10 cellular contexts compared by ENCODE assay signal in the genomic region with DNA sequence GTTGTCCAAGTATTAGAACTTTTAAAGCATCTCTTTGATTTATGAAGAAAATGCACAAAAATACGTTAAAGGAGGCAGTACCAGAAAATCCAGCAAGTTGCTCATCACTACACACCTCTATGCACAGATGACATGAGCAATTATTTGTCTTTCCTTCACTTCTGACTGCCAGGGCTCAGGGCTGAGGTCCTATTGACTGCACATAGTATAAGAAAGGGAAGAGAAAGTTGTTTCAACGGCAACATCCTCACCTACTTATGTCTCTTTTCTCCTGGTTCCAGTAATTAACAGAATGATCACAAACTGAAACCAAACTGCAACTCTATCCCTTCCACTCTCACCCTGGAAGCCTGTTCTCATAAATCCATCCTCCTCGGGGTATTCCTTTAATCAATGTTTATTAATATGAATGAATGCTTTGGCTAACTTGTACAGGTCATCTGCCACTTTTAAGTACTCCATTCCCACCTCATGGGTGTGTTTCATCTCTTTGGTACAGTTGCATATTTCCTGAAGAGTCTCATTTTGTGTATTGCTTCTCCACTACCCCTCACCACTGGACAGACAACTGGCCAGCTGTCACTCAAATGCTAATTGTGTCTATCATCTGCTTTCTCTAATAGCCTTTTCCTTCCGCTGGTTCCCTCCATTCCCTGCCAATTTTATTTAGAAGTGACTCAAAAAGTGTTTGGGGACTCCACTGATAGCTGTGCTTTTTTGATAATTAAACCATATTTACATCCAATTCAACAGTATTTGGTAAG. TPM values are rescaled to one million over a fixed set of nuclear protein-coding genes. Genes with fewer than 3 reads are reported as not detected.
A peak's percentile ranks its signal among the peaks of the same experiment; 100 is the strongest.
DNase-seq lines count a peak whose midpoint lies in the region; ATAC-seq, FAIRE-seq and TF ChIP-seq lines count a peak whose summit lies in the region.
"Had no signal": no experiment of that assay in that cellular context is flagged by ENCODE, and none has a peak within 500 bp of the region (broad histone marks: within the 10 kb centered on the region; RNA-seq: fewer than 3 reads in every experiment).

No MANE protein-coding gene starts in this region.

- no peaks in the 10 kb centered on the region for H4K20me1 ChIP-seq in fibroblast of lung (ENCODE audit: control insufficient read depth, extremely low read depth, insufficient read depth, low read length)

- H3K4me1 ChIP-seq in CD4-positive, alpha-beta memory T cell (ENCODE audit: insufficient read depth, low read length): peaks cover 72% of the 10 kb centered on the region
- no peaks in the 10 kb centered on the region for H3K4me1 ChIP-seq in fibroblast of lung (ENCODE audit: control insufficient read depth, extremely low read depth, insufficient read depth, low read length)

- CTCF ChIA-PET in CD4-positive, alpha-beta memory T cell (lab: Charles Lee; ENCODE audit: partially characterized antibody): interaction anchor here (1.0 to 1.6 kb wide), 2 partner anchors 36 to 37 kb away, joined by 3 to 4 read pairs; no protein-coding TSS in a partner anchor

- intact Hi-C loops in CD4-positive, alpha-beta memory T cell (cut with micrococcal nuclease): loop anchor here (1.0 to 5.0 kb wide), 3 partner anchors 12 to 38 kb away; no protein-coding TSS in a partner anchor

- POLR2A ChIA-PET in CD4-positive, alpha-beta memory T cell (lab: Charles Lee; ENCODE audit: partially characterized antibody): interaction anchor here (0.8 to 6.9 kb wide), 2 partner anchors 13 to 21 kb away, joined by 3 to 47 read pairs; no protein-coding TSS in a partner anchor

- H3K9me3 Mint-ChIP-seq in CD4-positive, alpha-beta memory T cell: no peaks in the 10 kb centered on the region

- no peaks in the 10 kb centered on the region for H3K9me3 ChIP-seq in CD4-positive, alpha-beta memory T cell (ENCODE audit: control insufficient read depth in 1 of 2, low read length in 2 of 2)
- no peaks in the 10 kb centered on the region for H3K9me3 ChIP-seq in fibroblast of lung (ENCODE audit: control insufficient read depth, insufficient read depth, low read depth, low read length)
- H3K9me3 ChIP-seq: adrenal gland had no signal

- H3K36me3 ChIP-seq in CD4-positive, alpha-beta memory T cell (ENCODE audit: insufficient read depth, low read length): no peaks in the 10 kb centered on the region
- H3K36me3 ChIP-seq in fibroblast of lung (ENCODE audit: control insufficient read depth, insufficient read depth, low read length): no peaks in the 10 kb centered on the region
- H3K36me3 ChIP-seq: adrenal gland had no signal

- no peak for TF ChIP-seq CTCF in GM20000 (IDR thresholded peaks at IDR 0.05; ENCODE audit: extremely low read depth, missing control alignments)
- no peak for TF ChIP-seq CTCF in fibroblast of lung (conservative IDR thresholded peaks at IDR 0.05 in 1 of 2, IDR thresholded peaks at IDR 0.05 in 1 of 2; ENCODE audit: low read depth in 1 of 2, low read length in 2 of 2)

- H3K79me2 ChIP-seq in fibroblast of lung (ENCODE audit: control insufficient read depth, insufficient read depth, low read length): no peaks in the 10 kb centered on the region

- peak overlapping the region; percentile 8 to 32 for H3K4me3 ChIP-seq in CD4-positive, alpha-beta memory T cell (ENCODE audit: low read length in 2 of 2)
- H3K4me3 ChIP-seq in fibroblast of lung (replicated peaks in 1 of 4; ENCODE audit: control extremely low read depth in 1 of 4, insufficient read depth in 1 of 4, low read depth in 3 of 4, low read length in 4 of 4): peak overlapping the region in 2 of 4 experiments; percentile 19 to 33

- no peaks in the 10 kb centered on the region for H3K27me3 Mint-ChIP-seq in CD4-positive, alpha-beta memory T cell

- peaks cover 57 to 80% (median 67%) of the 10 kb centered on the region in 4 donors for H3K4me1 Mint-ChIP-seq in CD4-positive, alpha-beta memory T cell

- peak overlapping the region; percentile 64 for H3K27ac ChIP-seq in CD4-positive, alpha-beta memory T cell (ENCODE audit: low read depth, low read length)
- H3K27ac ChIP-seq in fibroblast of lung (ENCODE audit: insufficient read depth, low read length): no peak overlapping the region

- ATAC-seq in GM19324 (IDR thresholded peaks at IDR 0.05; ENCODE audit: low FRiP score, unreplicated experiment) (no peak), HG02763 (IDR thresholded peaks at IDR 0.05; ENCODE audit: unreplicated experiment) (no peak)

- no peak for FAIRE-seq in urothelium cell line (lab: Jason Lieb, UNC)
- FAIRE-seq: RCC 7860 had no signal

- DNase-seq in CD4-positive, alpha-beta memory T cell: no peak
- DNase-seq in GM20000 (ENCODE audit: low spot score) (peak; percentile 18), MV-4-11 (lab: John Stamatoyannopoulos, UW) (peak; percentile 72), fibroblast of lung (ENCODE audit: low read depth in 2 of 2) (no peak), NCI-H1417 (lab: John Stamatoyannopoulos, UW) (no peak), urothelium cell line (ENCODE audit: low spot score) (no peak)
- DNase-seq: adrenal gland had no signal

- no peak overlapping the region for H2AFZ ChIP-seq in fibroblast of lung (ENCODE audit: low read length)

- peak overlapping the region; percentile 80 to 93 (median 83) for H3K4me3 Mint-ChIP-seq in CD4-positive, alpha-beta memory T cell

- H3K4me2 ChIP-seq in fibroblast of lung (ENCODE audit: extremely low read depth, insufficient read depth, low read length): peak overlapping the region; percentile 74

- H3K27ac Mint-ChIP-seq in CD4-positive, alpha-beta memory T cell: peak overlapping the region; percentile 80 to 97 (median 93)

- H3K36me3 Mint-ChIP-seq in CD4-positive, alpha-beta memory T cell: peaks cover 3 to 10% of the 10 kb centered on the region in 2 donors

- H3K27me3 ChIP-seq in CD4-positive, alpha-beta memory T cell (ENCODE audit: insufficient read depth, low read length): no peaks in the 10 kb centered on the region
- no peaks in the 10 kb centered on the region for H3K27me3 ChIP-seq in fibroblast of lung (ENCODE audit: control insufficient read depth, insufficient read depth, low read length)
- H3K27me3 ChIP-seq: adrenal gland had no signal

- no peak overlapping the region for H3K9ac ChIP-seq in fibroblast of lung (ENCODE audit: insufficient read depth, low read length)

RNA-seq across cellular contexts. Expression of a gene that starts 34.5 kb away (rescaled TPM):
- 10 to 100 TPM; 44.6 to 52.5 TPM for total RNA-seq in CD4-positive, alpha-beta memory T cell
- 10 to 100 TPM; 52.1 to 55.7 TPM for polyA plus RNA-seq in CD4-positive, alpha-beta memory T cell
- 10.3 and 14.4 TPM in 2 replicates for total RNA-seq in fibroblast of lung
- 34.9 and 47.4 TPM in 2 replicates for polyA plus RNA-seq in fibroblast of lung
- 21.1 and 26.2 TPM in 2 replicates for polyA plus RNA-seq in fibroblast of lung (2012)
- 5.1 and 5.7 TPM in 2 replicates for polyA minus RNA-seq in fibroblast of lung (ENCODE audit: low replicate concordance)

RNA-seq across cellular contexts. Expression of a gene that starts 58.4 kb away (rescaled TPM):
- 100 to 1,000 TPM; 103 to 107 TPM for total RNA-seq in CD4-positive, alpha-beta memory T cell
- polyA plus RNA-seq in CD4-positive, alpha-beta memory T cell: 100 to 1,000 TPM in 1 of 2 donors, 10 to 100 TPM in 1; 82.6 to 153 TPM
- 117 and 127 TPM in 2 replicates for total RNA-seq in fibroblast of lung
- 54.4 and 56.8 TPM in 2 replicates for polyA plus RNA-seq in fibroblast of lung
- polyA plus RNA-seq in fibroblast of lung (2012): 66.1 and 74.1 TPM in 2 replicates
- polyA minus RNA-seq in fibroblast of lung (ENCODE audit: low replicate concordance): 2.2 and 2.4 TPM in 2 replicates

Comparison
In these comparisons a context has a peak if more than half of its experiments do, and no peak if none do; other contexts are left out.
1. DNase-seq: peak in GM20000 (single experiment) and MV-4-11 (single experiment); none in CD4-positive, alpha-beta memory T cell (0 of 5), fibroblast of lung (0 of 2), NCI-H1417 (0 of 3) and urothelium cell line (single experiment).